Comparison of ENCODE assay signal across 16 cellular contexts in the genomic region with DNA sequence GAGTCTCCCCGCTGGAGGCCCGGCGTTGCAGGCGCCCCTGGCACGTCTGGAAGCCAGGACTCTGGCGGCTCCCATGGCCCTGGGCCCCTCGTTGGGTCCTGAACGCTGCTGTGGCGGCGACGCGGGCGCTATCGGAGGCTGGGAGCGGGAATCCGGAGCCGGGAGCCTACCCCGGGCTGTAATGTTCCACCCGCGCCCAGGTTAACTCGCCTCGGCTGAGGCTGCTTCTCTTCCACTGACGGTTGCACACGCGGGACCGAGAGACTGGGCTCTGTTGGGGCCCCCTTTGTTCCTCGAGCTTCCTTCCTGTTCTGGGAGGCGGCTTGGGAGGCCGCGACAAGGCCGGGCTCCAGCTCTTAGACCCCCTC. TPM values are rescaled to one million over a fixed set of nuclear protein-coding genes. Genes with fewer than 3 reads are reported as not detected.
DNase-seq lines count a peak whose midpoint lies in the region; ATAC-seq and TF ChIP-seq lines count a peak whose summit lies in the region.
"Had no signal": no experiment of that assay in that cellular context is flagged by ENCODE, and none has a peak within 500 bp of the region (broad histone marks: within the 10 kb centered on the region; RNA-seq: fewer than 3 reads in every experiment).

No MANE protein-coding gene starts in this region.

- H4K8ac ChIP-seq in mesenchymal stem cell (ENCODE audit: low read length): no peak overlapping the region

- POLR2A ChIA-PET in A673 (lab: Charles Lee; ENCODE audit: low non-redundant PET): no interaction called here

- no TSS peak for BruUV-seq in A673 (replicated peaks; lab: Mats Ljungman, UMichigan)

- no peak overlapping the region for H2BK15ac ChIP-seq in mesenchymal stem cell (ENCODE audit: low read depth, poor library complexity, severe bottlenecking)

- H3K9ac ChIP-seq in endodermal cell (ENCODE audit: extremely low read depth, low read length, poor library complexity, severe bottlenecking): no peak overlapping the region
- H3K9ac ChIP-seq in mesenchymal stem cell (ENCODE audit: low read length): peak overlapping the region; percentile 90
- peak overlapping the region in 2 of 5 donors; percentile 10 to 35 for H3K9ac ChIP-seq in subcutaneous abdominal adipose tissue (ENCODE audit: low read length in 5 of 5)

- H3K36me3 Mint-ChIP-seq in IgD-negative memory B cell: no peaks in the 10 kb centered on the region
- no peaks in the 10 kb centered on the region for H3K36me3 Mint-ChIP-seq in endodermal cell (ENCODE audit: low read depth)
- no peaks in the 10 kb centered on the region for H3K36me3 Mint-ChIP-seq in activated naive CD4-positive, alpha-beta T cell treated with anti-CD3 and anti-CD28 coated beads for 36 hours (ENCODE audit: low read depth)
- H3K36me3 Mint-ChIP-seq: activated CD4-positive, alpha-beta memory T cell treated with anti-CD3 and anti-CD28 coated beads for 36 hours had no signal

- H3K14ac ChIP-seq in mesenchymal stem cell (ENCODE audit: low read length in 2 of 2): no peak overlapping the region

- no peak overlapping the region for H2AFZ ChIP-seq in mesenchymal stem cell (ENCODE audit: low read depth, low read length)

- H4K91ac ChIP-seq in mesenchymal stem cell (ENCODE audit: low read length): no peak overlapping the region

- peaks cover 16% of the 10 kb centered on the region for H3K79me1 ChIP-seq in mesenchymal stem cell (replicated peaks; ENCODE audit: low read length, poor library complexity, severe bottlenecking)

- no peak for ATAC-seq in left colon

- no peaks in the 10 kb centered on the region for H3K4me1 ChIP-seq in endodermal cell (ENCODE audit: control insufficient read depth, insufficient read depth, low read length)
- H3K4me1 ChIP-seq in mesenchymal stem cell (ENCODE audit: control insufficient read depth, insufficient read depth, low read depth, low read length): peaks cover 11% of the 10 kb centered on the region
- H3K4me1 ChIP-seq in subcutaneous abdominal adipose tissue (ENCODE audit: control insufficient read depth in 5 of 5, insufficient read depth in 5 of 5, low read length in 5 of 5): peaks cover 11 to 89% (median 86%) of the 10 kb centered on the region in 5 donors
- H3K4me1 ChIP-seq in A673 (ENCODE audit: insufficient read depth, low read length, poor library complexity, severe bottlenecking): peaks cover 14% of the 10 kb centered on the region

- H3K18ac ChIP-seq in mesenchymal stem cell (ENCODE audit: low read depth in 1 of 2, low read length in 2 of 2): no peak overlapping the region

- H3K4me1 Mint-ChIP-seq in IgD-negative memory B cell (peaks cover 7 to 12% (median 9%) of the 10 kb centered on the region in 3 donors), endodermal cell (peaks cover 10% of the 10 kb centered on the region)
- H3K4me1 Mint-ChIP-seq in activated naive CD4-positive, alpha-beta T cell treated with anti-CD3 and anti-CD28 coated beads for 36 hours (ENCODE audit: low read depth): peaks cover 9% of the 10 kb centered on the region

- TF ChIP-seq CTCF in endodermal cell (conservative IDR thresholded peaks at IDR 0.05): no peak
- no peak for TF ChIP-seq CTCF in A673 (conservative IDR thresholded peaks at IDR 0.05; ENCODE audit: low read depth, low read length)

- H2BK12ac ChIP-seq in mesenchymal stem cell (ENCODE audit: low read length in 2 of 2): no peak overlapping the region

- no peak overlapping the region for H3K4me2 ChIP-seq in mesenchymal stem cell (ENCODE audit: low read length, poor library complexity, severe bottlenecking)

- CTCF ChIA-PET in activated naive CD4-positive, alpha-beta T cell treated with anti-CD3 and anti-CD28 coated beads for 36 hours (lab: Charles Lee): interaction anchor here (0.6 to 1.4 kb wide), 3 partner anchors 35 to 393 kb away, joined by 3 to 5 read pairs (median 3); no protein-coding TSS in a partner anchor
- CTCF ChIA-PET in A673 (lab: Charles Lee): interaction anchor here (1.6 kb wide), 1 partner anchor 16 kb away, joined by 5 read pairs; no protein-coding TSS in a partner anchor

- no peak overlapping the region for H3K4me3 ChIP-seq in endodermal cell (ENCODE audit: low read length)
- H3K4me3 ChIP-seq in mesenchymal stem cell (ENCODE audit: insufficient read depth in 1 of 2, low read depth in 1 of 2, low read length in 2 of 2): peak overlapping the region in 1 of 2 experiments; percentile 82
- peak overlapping the region in 2 of 5 donors; percentile 24 to 37 for H3K4me3 ChIP-seq in subcutaneous abdominal adipose tissue (ENCODE audit: low read depth in 1 of 5, low read length in 5 of 5)
- no peak overlapping the region for H3K4me3 ChIP-seq in A673 (ENCODE audit: low read depth, low read length, poor library complexity, severe bottlenecking)
- H3K4me3 ChIP-seq: vagina had no signal

- H3K27me3 ChIP-seq in endodermal cell (ENCODE audit: control insufficient read depth, insufficient read depth, low read length, poor library complexity, severe bottlenecking): peaks cover 100% of the 10 kb centered on the region
- peaks cover 0 to 13% of the 10 kb centered on the region in 2 experiments for H3K27me3 ChIP-seq in mesenchymal stem cell (ENCODE audit: control insufficient read depth in 1 of 2, insufficient read depth in 1 of 2, low read length in 2 of 2)
- peaks cover 0 to 4% (median 0%) of the 10 kb centered on the region in 5 donors for H3K27me3 ChIP-seq in subcutaneous abdominal adipose tissue (ENCODE audit: control insufficient read depth in 5 of 5, insufficient read depth in 4 of 5, low read length in 5 of 5)
- H3K27me3 ChIP-seq in A673 (replicated peaks; ENCODE audit: insufficient read depth, low read depth, low read length, poor library complexity): peaks cover 100% of the 10 kb centered on the region
- H3K27me3 ChIP-seq: vagina had no signal

- 20 to 28% methylated on average over 21 to 31 of the region's 31 CpGs for WGBS in endodermal cell (ENCODE audit: insufficient coverage in 1 of 2, insufficient read length in 1 of 2), 2 experiments
- WGBS in mesenchymal stem cell: 63% methylated on average over 31 of the region's 31 CpGs

- intact Hi-C loops in activated naive CD4-positive, alpha-beta T cell treated with anti-CD3 and anti-CD28 coated beads for 36 hours (cut with micrococcal nuclease): no loop called here
- intact Hi-C loops in A673 (cut with micrococcal nuclease; ENCODE audit: unreplicated experiment): loop anchor here (5.0 kb wide), 1 partner anchor 1272 kb away; no protein-coding TSS in a partner anchor
- intact Hi-C loops in left colon (cut with DNase I, micrococcal nuclease): loop anchor here in 1 of 2 donors (5.0 kb wide), 1 partner anchor 287 kb away; no protein-coding TSS in a partner anchor

- peaks cover 40% of the 10 kb centered on the region for H3K27me3 Mint-ChIP-seq in IgD-negative memory B cell
- H3K27me3 Mint-ChIP-seq in endodermal cell (ENCODE audit: insufficient read depth): peaks cover 100% of the 10 kb centered on the region
- peaks cover 63% of the 10 kb centered on the region for H3K27me3 Mint-ChIP-seq in activated naive CD4-positive, alpha-beta T cell treated with anti-CD3 and anti-CD28 coated beads for 36 hours (ENCODE audit: low read depth)

- no peak overlapping the region for H3K4ac ChIP-seq in mesenchymal stem cell (ENCODE audit: low read depth in 1 of 2, low read length in 2 of 2)

- DNase-seq in endodermal cell: peak; percentile 55
- DNase-seq in mesenchymal stem cell: no peak
- DNase-seq in activated naive CD4-positive, alpha-beta T cell treated with anti-CD3 and anti-CD28 coated beads for 36 hours: no peak
- no peak for DNase-seq in A673 (ENCODE audit: low spot score)
- no peak for DNase-seq in left colon
- no peak for DNase-seq in NAMALWA (ENCODE audit: low spot score)
- DNase-seq: activated CD4-positive, alpha-beta memory T cell treated with anti-CD3 and anti-CD28 coated beads for 36 hours; DND-41; midbrain; MM.1S; stimulated activated CD8-positive, alpha-beta memory T cell treated with anti-CD3 and anti-CD28 coated beads, Interleukin-4, amount 100 ng/mL, for 48 hours had no signal

- H3K36me3 ChIP-seq in endodermal cell (ENCODE audit: control insufficient read depth, insufficient read depth, low read length) (no peaks in the 10 kb centered on the region), mesenchymal stem cell (ENCODE audit: control insufficient read depth in 1 of 2, insufficient read depth in 2 of 2, low read depth in 1 of 2, low read length in 2 of 2) (peaks cover 14 to 38% of the 10 kb centered on the region in 2 experiments), subcutaneous abdominal adipose tissue (ENCODE audit: control insufficient read depth in 5 of 5, insufficient read depth in 5 of 5, low read length in 5 of 5) (peaks cover 4 to 25% (median 16%) of the 10 kb centered on the region in 5 donors), A673 (ENCODE audit: insufficient read depth, low read length, poor library complexity, severe bottlenecking) (no peaks in the 10 kb centered on the region)

- no peak overlapping the region for H2BK120ac ChIP-seq in mesenchymal stem cell (ENCODE audit: low read depth, low read length)

- H3K27ac Mint-ChIP-seq in IgD-negative memory B cell (peak overlapping the region in 2 of 3 donors; percentile 48 to 78), endodermal cell (no peak overlapping the region)
- no peak overlapping the region for H3K27ac Mint-ChIP-seq in activated naive CD4-positive, alpha-beta T cell treated with anti-CD3 and anti-CD28 coated beads for 36 hours
- H3K27ac Mint-ChIP-seq: activated CD4-positive, alpha-beta memory T cell treated with anti-CD3 and anti-CD28 coated beads for 36 hours; activated T-helper 2 cell treated with anti-CD3 and anti-CD28 coated beads, Interferon-gamma antibody, Interleukin-2, Interleukin-4, amounts not matched to agents 10 μg/mL and 5 μg/mL and 100 μg/mL, durations not matched to agents 14 hours and 24 hours and 36 hours; CD14-positive monocyte had no signal

- H3K9me3 ChIP-seq in endodermal cell (ENCODE audit: control insufficient read depth, low read length) (peaks cover 16% of the 10 kb centered on the region), mesenchymal stem cell (ENCODE audit: control insufficient read depth, low read length) (no peaks in the 10 kb centered on the region), subcutaneous abdominal adipose tissue (ENCODE audit: control insufficient read depth in 5 of 5, low read length in 5 of 5) (no peaks in the 10 kb centered on the region), A673 (ENCODE audit: low read depth, low read length, poor library complexity, severe bottlenecking) (no peaks in the 10 kb centered on the region)
- H3K9me3 ChIP-seq: vagina had no signal

- no peak overlapping the region for H2AK5ac ChIP-seq in mesenchymal stem cell (ENCODE audit: low read length, severe bottlenecking)

- H3K23ac ChIP-seq in mesenchymal stem cell (ENCODE audit: low read length in 2 of 2): no peak overlapping the region

- no peak overlapping the region for H3K27ac ChIP-seq in endodermal cell (ENCODE audit: low read depth, low read length)
- no peak overlapping the region for H3K27ac ChIP-seq in mesenchymal stem cell (ENCODE audit: low read length, poor library complexity, severe bottlenecking)
- peak overlapping the region; percentile 95 for H3K27ac ChIP-seq in subcutaneous abdominal adipose tissue (ENCODE audit: low read depth, low read length)
- H3K27ac ChIP-seq in A673 (ENCODE audit: low read depth, low read length, poor library complexity, severe bottlenecking): no peak overlapping the region
- H3K27ac ChIP-seq: vagina had no signal

- H3K4me3 Mint-ChIP-seq in IgD-negative memory B cell (peak overlapping the region in 1 of 4 donors; percentile 25), endodermal cell (no peak overlapping the region)
- H3K4me3 Mint-ChIP-seq in activated naive CD4-positive, alpha-beta T cell treated with anti-CD3 and anti-CD28 coated beads for 36 hours: no peak overlapping the region
- H3K4me3 Mint-ChIP-seq: activated CD4-positive, alpha-beta memory T cell treated with anti-CD3 and anti-CD28 coated beads for 36 hours had no signal

- no peak overlapping the region for H2BK5ac ChIP-seq in mesenchymal stem cell (ENCODE audit: low read depth, low read length, poor library complexity, severe bottlenecking)

- no peaks in the 10 kb centered on the region for H3K9me3 Mint-ChIP-seq in IgD-negative memory B cell
- H3K9me3 Mint-ChIP-seq in endodermal cell: peaks cover 15% of the 10 kb centered on the region
- H3K9me3 Mint-ChIP-seq in activated naive CD4-positive, alpha-beta T cell treated with anti-CD3 and anti-CD28 coated beads for 36 hours: no peaks in the 10 kb centered on the region
- H3K9me3 Mint-ChIP-seq: activated CD4-positive, alpha-beta memory T cell treated with anti-CD3 and anti-CD28 coated beads for 36 hours; activated T-helper 2 cell treated with anti-CD3 and anti-CD28 coated beads, Interferon-gamma antibody, Interleukin-2, Interleukin-4, amounts not matched to agents 10 μg/mL and 5 μg/mL and 100 μg/mL, durations not matched to agents 14 hours and 24 hours and 36 hours had no signal

RNA-seq across cellular contexts. Expression of gene HOXA5, which starts 1.3 kb away (rescaled TPM):
- not detected for polyA plus RNA-seq in IgD-negative memory B cell
- not detected for total RNA-seq in endodermal cell
- polyA plus RNA-seq in endodermal cell (2013, experiment 1 of 2): 11.4 TPM
- polyA plus RNA-seq in endodermal cell (2013, experiment 2 of 2): 5.3 TPM
- polyA plus RNA-seq in mesenchymal stem cell (2013, experiment 1 of 2): 2.0 TPM
- 2.0 TPM for polyA plus RNA-seq in mesenchymal stem cell (2013, experiment 2 of 2)
- not detected for total RNA-seq in activated naive CD4-positive, alpha-beta T cell treated with anti-CD3 and anti-CD28 coated beads for 36 hours
- not detected in 2 replicates for total RNA-seq in A673 (2021)
- 10 to 100 TPM; 13.0 to 16.2 TPM for total RNA-seq in left colon
- total RNA-seq: activated CD4-positive, alpha-beta memory T cell treated with anti-CD3 and anti-CD28 coated beads for 36 hours; activated T-helper 2 cell treated with anti-CD3 and anti-CD28 coated beads, Interferon-gamma antibody, Interleukin-2, Interleukin-4, amounts not matched to agents 10 μg/mL and 5 μg/mL and 100 μg/mL, durations not matched to agents 14 hours and 24 hours and 36 hours had no signal

RNA-seq across cellular contexts. Expression of gene HOXA6, which starts 2.8 kb away (rescaled TPM):
- polyA plus RNA-seq in IgD-negative memory B cell: 0.39 TPM
- total RNA-seq in endodermal cell (not detected), A673 (2021) (not detected in 2 replicates), left colon (10 to 100 TPM; 20.0 to 21.2 TPM)
- polyA plus RNA-seq in endodermal cell (2013, experiment 1 of 2): 8.6 TPM
- polyA plus RNA-seq in endodermal cell (2013, experiment 2 of 2): 5.5 TPM
- polyA plus RNA-seq in mesenchymal stem cell (2013, experiment 1 of 2): 0.62 TPM
- 0.59 TPM for polyA plus RNA-seq in mesenchymal stem cell (2013, experiment 2 of 2)
- total RNA-seq in activated naive CD4-positive, alpha-beta T cell treated with anti-CD3 and anti-CD28 coated beads for 36 hours: not detected
- total RNA-seq: activated CD4-positive, alpha-beta memory T cell treated with anti-CD3 and anti-CD28 coated beads for 36 hours; activated T-helper 2 cell treated with anti-CD3 and anti-CD28 coated beads, Interferon-gamma antibody, Interleukin-2, Interleukin-4, amounts not matched to agents 10 μg/mL and 5 μg/mL and 100 μg/mL, durations not matched to agents 14 hours and 24 hours and 36 hours had no signal
- polyA plus RNA-seq: CD14-positive monocyte had no signal

RNA-seq across cellular contexts. Expression of gene HOXA3, which starts 7.6 kb away (rescaled TPM):
- polyA plus RNA-seq in IgD-negative memory B cell: not detected
- not detected for total RNA-seq in endodermal cell
- 19.4 TPM for polyA plus RNA-seq in endodermal cell (2013, experiment 1 of 2)
- polyA plus RNA-seq in endodermal cell (2013, experiment 2 of 2): 15.9 TPM
- 0.39 TPM for polyA plus RNA-seq in mesenchymal stem cell (2013, experiment 1 of 2)
- polyA plus RNA-seq in mesenchymal stem cell (2013, experiment 2 of 2): 0.51 TPM
- total RNA-seq in activated naive CD4-positive, alpha-beta T cell treated with anti-CD3 and anti-CD28 coated beads for 36 hours: not detected
- not detected in 2 replicates for total RNA-seq in A673 (2021)
- 10 to 100 TPM; 16.4 to 23.2 TPM for total RNA-seq in left colon
- total RNA-seq: activated CD4-positive, alpha-beta memory T cell treated with anti-CD3 and anti-CD28 coated beads for 36 hours; activated T-helper 2 cell treated with anti-CD3 and anti-CD28 coated beads, Interferon-gamma antibody, Interleukin-2, Interleukin-4, amounts not matched to agents 10 μg/mL and 5 μg/mL and 100 μg/mL, durations not matched to agents 14 hours and 24 hours and 36 hours had no signal
- polyA plus RNA-seq: CD14-positive monocyte had no signal

RNA-seq across cellular contexts. Expression of gene HOXA7, which starts 11.7 kb away (rescaled TPM):
- polyA plus RNA-seq in IgD-negative memory B cell: 1.0 TPM
- total RNA-seq in endodermal cell (not detected), A673 (2021) (0.56 and 1.5 TPM in 2 replicates), left colon (10 to 100 TPM; 30.2 to 38.9 TPM)
- 7.1 TPM for polyA plus RNA-seq in endodermal cell (2013, experiment 1 of 2)
- 2.9 TPM for polyA plus RNA-seq in endodermal cell (2013, experiment 2 of 2)
- polyA plus RNA-seq in mesenchymal stem cell (2013, experiment 1 of 2): 3.1 TPM
- polyA plus RNA-seq in mesenchymal stem cell (2013, experiment 2 of 2): 3.2 TPM
- not detected for total RNA-seq in activated naive CD4-positive, alpha-beta T cell treated with anti-CD3 and anti-CD28 coated beads for 36 hours
- total RNA-seq: activated CD4-positive, alpha-beta memory T cell treated with anti-CD3 and anti-CD28 coated beads for 36 hours; activated T-helper 2 cell treated with anti-CD3 and anti-CD28 coated beads, Interferon-gamma antibody, Interleukin-2, Interleukin-4, amounts not matched to agents 10 μg/mL and 5 μg/mL and 100 μg/mL, durations not matched to agents 14 hours and 24 hours and 36 hours had no signal
- polyA plus RNA-seq: CD14-positive monocyte had no signal

RNA-seq across cellular contexts. Expression of gene HOXA4, which starts 14.2 kb away (rescaled TPM):
- polyA plus RNA-seq in IgD-negative memory B cell: not detected
- not detected for total RNA-seq in endodermal cell
- 5.4 TPM for polyA plus RNA-seq in endodermal cell (2013, experiment 1 of 2)
- 2.2 TPM for polyA plus RNA-seq in endodermal cell (2013, experiment 2 of 2)
- 0.91 TPM for polyA plus RNA-seq in mesenchymal stem cell (2013, experiment 1 of 2)
- polyA plus RNA-seq in mesenchymal stem cell (2013, experiment 2 of 2): 1.1 TPM
- total RNA-seq in activated naive CD4-positive, alpha-beta T cell treated with anti-CD3 and anti-CD28 coated beads for 36 hours: under 1 TPM in 1 of 2 experiments, not detected in 1; 0.14 TPM
- total RNA-seq in A673 (2021): not detected in 2 replicates
- total RNA-seq in left colon: 1 to 10 TPM; 4.5 to 5.1 TPM
- total RNA-seq: activated CD4-positive, alpha-beta memory T cell treated with anti-CD3 and anti-CD28 coated beads for 36 hours; activated T-helper 2 cell treated with anti-CD3 and anti-CD28 coated beads, Interferon-gamma antibody, Interleukin-2, Interleukin-4, amounts not matched to agents 10 μg/mL and 5 μg/mL and 100 μg/mL, durations not matched to agents 14 hours and 24 hours and 36 hours had no signal
- polyA plus RNA-seq: CD14-positive monocyte had no signal

Comparison
In these comparisons a context has a peak if more than half of its experiments do, and no peak if none do; other contexts are left out.
1. H3K27ac Mint-ChIP-seq: peak in IgD-negative memory B cell (2 of 3); none in endodermal cell (single experiment) and activated naive CD4-positive, alpha-beta T cell treated with anti-CD3 and anti-CD28 coated beads for 36 hours (single experiment).
2. RNA of gene HOXA5, which starts 1.3 kb away (total RNA-seq): 13.0 to 16.2 TPM in left colon; not detected in endodermal cell, not detected in activated naive CD4-positive, alpha-beta T cell treated with anti-CD3 and anti-CD28 coated beads for 36 hours and not detected in A673; every median in the first group is over 10 times any median in the second.
3. RNA of gene HOXA6, which starts 2.8 kb away (total RNA-seq): 20.0 to 21.2 TPM in left colon; not detected in activated naive CD4-positive, alpha-beta T cell treated with anti-CD3 and anti-CD28 coated beads for 36 hours, not detected in endodermal cell and not detected in A673; every median in the first group is over 10 times any median in the second.
4. RNA of gene HOXA3, which starts 7.6 kb away (total RNA-seq): 16.4 to 23.2 TPM in left colon; not detected in endodermal cell, not detected in activated naive CD4-positive, alpha-beta T cell treated with anti-CD3 and anti-CD28 coated beads for 36 hours and not detected in A673; every median in the first group is over 10 times any median in the second.